1 cellular context compared by ENCODE assay signal in genomic region chr3:101484805-101485620, GRCh38.
TF ChIP-seq lines count a peak whose summit lies in the region.

No MANE protein-coding gene starts in this region.

TF ChIP-seq in IMR-90, 13 proteins besides CTCF, POLR2A, EP300 and RAD21:
- no peak for TF ChIP-seq FOS (IDR thresholded peaks at IDR 0.05; ENCODE audit: low read depth, low read length)
- TF ChIP-seq NFE2L2 (IDR thresholded peaks at IDR 0.05; ENCODE audit: low read depth, low read length): 0 out of 2 replicates have a peak, but pooled peaks have one; percentile 45
- TF ChIP-seq SMC3 (IDR thresholded peaks at IDR 0.05; ENCODE audit: low read depth, low read length): no peak
- no peak for TF ChIP-seq ELK1 (IDR thresholded peaks at IDR 0.05; ENCODE audit: borderline replicate concordance, low read depth, low read length)
